ENCODE assay signal across 29 cellular contexts in the genomic region with DNA sequence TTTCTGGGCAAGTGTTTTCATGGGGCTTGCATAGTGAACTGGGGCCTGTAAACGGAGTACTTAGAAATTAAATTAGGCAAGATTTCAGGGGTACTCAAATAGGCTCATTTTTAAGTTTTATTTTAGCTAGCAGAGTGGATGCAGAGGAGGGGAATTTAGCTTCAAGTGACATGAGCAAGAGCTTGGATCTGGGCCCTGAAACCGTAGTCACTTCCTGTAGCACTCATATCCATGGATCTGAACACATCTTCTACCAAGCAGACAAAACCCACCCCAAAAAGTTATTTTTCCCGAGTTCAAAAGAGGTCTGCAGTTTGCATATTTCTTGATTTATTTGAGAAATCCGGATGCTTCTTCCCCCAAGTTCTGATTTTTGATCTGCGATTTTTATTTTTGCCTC. TPM values are rescaled to one million over a fixed set of nuclear protein-coding genes. Genes with fewer than 3 reads are reported as not detected.
DNase-seq lines count a peak whose midpoint lies in the region; ATAC-seq and TF ChIP-seq lines count a peak whose summit lies in the region.
"Had no signal": no experiment of that assay in that cellular context is flagged by ENCODE, and none has a peak within 500 bp of the region (broad histone marks: within the 10 kb centered on the region; RNA-seq: fewer than 3 reads in every experiment).

No MANE protein-coding gene starts in this region.

- no peaks in the 10 kb centered on the region for H3K36me3 Mint-ChIP-seq in activated T-cell treated with anti-CD3 and anti-CD28 coated beads, Interleukin-2, amount 50 U/mL, for 4 hours (ENCODE audit: insufficient read depth)
- H3K36me3 Mint-ChIP-seq: immature natural killer cell; mesothelial cell of epicardium; stimulated activated effector memory CD8-positive, alpha-beta T cell treated with anti-CD3 and anti-CD28 coated beads, Interleukin-12 subunit alpha, Interleukin-12 subunit beta, amount 100 ng/mL, for 72 hours had no signal

- DNase-seq in AG10803 (ENCODE audit: low read depth) (peak; percentile 49), HCEC 1CT (peak; percentile 42), astrocyte of the spinal cord (ENCODE audit: low read depth, low spot score) (peak; percentile 16), foreskin fibroblast (peak; percentile 1 to 32), NOMO-1 treated with dmso at 0.1 percent for 144 hours (lab: John Stamatoyannopoulos, UW; ENCODE audit: unreplicated experiment) (no peak), G401 (ENCODE audit: low spot score) (no peak)
- DNase-seq in activated T-cell treated with anti-CD3 and anti-CD28 coated beads, Interleukin-2, amount 50 U/mL, for 4 hours, result no peak
- DNase-seq: activated CD4-positive, alpha-beta memory T cell treated with anti-CD3 and anti-CD28 coated beads for 36 hours; activated CD4-positive, CD25-positive, alpha-beta regulatory T cell; activated CD8-positive, alpha-beta memory T cell treated with anti-CD3 and anti-CD28 coated beads, Interleukin-2, amount 50 U/mL, for 48 hours; aorta; cerebellar nuclear complex; DND-41; gastrocnemius medialis; GOT3; hippocampal formation; immature natural killer cell; left ventricle myocardium superior; naive thymus-derived CD8-positive, alpha-beta T cell; NCI-H1105; NCI-H2029; NCI-H748 treated with DMSO at 0.1 percent for 48 hours; stimulated activated CD4-positive, alpha-beta T cell treated with anti-CD3 and anti-CD28 coated beads, Interleukin-2, amount 100 ng/mL, for 48 hours had no signal

- no peaks in the 10 kb centered on the region for H3K4me1 Mint-ChIP-seq in activated T-cell treated with anti-CD3 and anti-CD28 coated beads, Interleukin-2, amount 50 U/mL, for 4 hours (ENCODE audit: low read depth)
- H3K4me1 Mint-ChIP-seq: stimulated activated effector memory CD8-positive, alpha-beta T cell treated with anti-CD3 and anti-CD28 coated beads, Interleukin-12 subunit alpha, Interleukin-12 subunit beta, amount 100 ng/mL, for 72 hours had no signal

- in situ Hi-C loops in astrocyte of the spinal cord (cut with HindIII; ENCODE audit: low sequenced_read_pairs), result no loop called here
- in situ Hi-C loops in G401 (cut with HindIII; ENCODE audit: low sequenced_read_pairs), result no loop called here

- H3K4me3 ChIP-seq in AG10803 (ENCODE audit: low read length), result no peak overlapping the region
- no peak overlapping the region for H3K4me3 ChIP-seq in astrocyte of the spinal cord (ENCODE audit: low read depth, low read length)
- no peak overlapping the region for H3K4me3 ChIP-seq in foreskin fibroblast (ENCODE audit: low read depth in 1 of 2, low read length in 2 of 2)
- H3K4me3 ChIP-seq: gastrocnemius medialis, smooth muscle cell, suprapubic skin had no signal

- H3K4me3 Mint-ChIP-seq in activated T-cell treated with anti-CD3 and anti-CD28 coated beads, Interleukin-2, amount 50 U/mL, for 4 hours, result no peak overlapping the region
- H3K4me3 Mint-ChIP-seq: activated CD4-positive, alpha-beta memory T cell treated with anti-CD3 and anti-CD28 coated beads for 36 hours; activated naive CD8-positive, alpha-beta T cell; immature natural killer cell; mesothelial cell of epicardium; naive thymus-derived CD8-positive, alpha-beta T cell; stimulated activated effector memory CD8-positive, alpha-beta T cell treated with anti-CD3 and anti-CD28 coated beads, Interleukin-12 subunit alpha, Interleukin-12 subunit beta, amount 100 ng/mL, for 72 hours had no signal

- no peak for ATAC-seq in HG02678 (IDR thresholded peaks at IDR 0.05; ENCODE audit: unreplicated experiment)
- no peak for ATAC-seq in activated T-cell treated with anti-CD3 and anti-CD28 coated beads, Interleukin-2, amount 50 U/mL, for 4 hours
- ATAC-seq: gastrocnemius medialis; left ventricle myocardium superior; naive thymus-derived CD8-positive, alpha-beta T cell; stimulated activated effector memory CD8-positive, alpha-beta T cell treated with anti-CD3 and anti-CD28 coated beads, Interleukin-12 subunit alpha, Interleukin-12 subunit beta, amount 100 ng/mL, for 72 hours had no signal

- no peaks in the 10 kb centered on the region for H3K27me3 Mint-ChIP-seq in activated T-cell treated with anti-CD3 and anti-CD28 coated beads, Interleukin-2, amount 50 U/mL, for 4 hours (ENCODE audit: low read depth)
- H3K27me3 Mint-ChIP-seq: activated CD4-positive, alpha-beta memory T cell treated with anti-CD3 and anti-CD28 coated beads for 36 hours; activated naive CD8-positive, alpha-beta T cell had no signal

- TF ChIP-seq CTCF in AG10803 (conservative IDR thresholded peaks at IDR 0.05; ENCODE audit: low read length) (no peak), astrocyte of the spinal cord (IDR thresholded peaks at IDR 0.05; ENCODE audit: low read depth, low read length) (no peak), foreskin fibroblast (IDR thresholded peaks at IDR 0.05; ENCODE audit: low read depth, low read length) (no peak)

- no peaks in the 10 kb centered on the region for H3K9me3 Mint-ChIP-seq in activated T-cell treated with anti-CD3 and anti-CD28 coated beads, Interleukin-2, amount 50 U/mL, for 4 hours
- H3K9me3 Mint-ChIP-seq: mesothelial cell of epicardium had no signal

RNA-seq across cellular contexts. Expression of a gene that starts 36.8 kb away (rescaled TPM):
- 100 to 1,000 TPM in 2 of 3 donors, 10 to 100 TPM in 1; 97.2 to 113 (median 104) TPM for total RNA-seq in activated T-cell treated with anti-CD3 and anti-CD28 coated beads, Interleukin-2, amount 50 U/mL, for 4 hours
- total RNA-seq in G401 (2014; rRNA removed; shearing (Covaris generic)), result 117 and 118 TPM in 2 replicates

Comparison
In these comparisons a context has a peak if more than half of its experiments do, and no peak if none do; other contexts are left out.
1. DNase-seq: peak in AG10803 (single experiment), HCEC 1CT (single experiment), astrocyte of the spinal cord (single experiment) and foreskin fibroblast (2 of 2); none in NOMO-1 treated with dmso at 0.1 percent for 144 hours (single experiment), activated T-cell treated with anti-CD3 and anti-CD28 coated beads, Interleukin-2, amount 50 U/mL, for 4 hours (single experiment) and G401 (single experiment).